ENCODE assay signal across 9 cellular contexts in the genomic region with DNA sequence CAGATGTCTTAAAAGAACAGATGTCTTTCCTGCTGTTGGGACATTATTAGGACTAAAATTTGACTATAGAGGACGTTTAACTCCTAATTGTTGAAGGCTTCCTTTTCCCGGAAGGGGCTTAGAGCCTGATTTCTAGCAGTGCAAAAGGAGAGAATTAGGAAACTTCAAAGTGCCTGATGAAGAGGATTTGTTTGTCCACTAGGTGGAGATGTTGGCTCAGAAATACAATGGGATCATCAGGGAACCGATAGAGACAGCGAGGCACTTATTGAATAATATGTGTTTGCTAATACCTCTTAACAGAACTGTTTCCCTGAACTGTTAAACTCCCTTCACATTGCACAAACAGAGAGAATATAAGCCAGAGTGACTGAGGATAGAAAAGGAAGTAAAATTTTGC.
DNase-seq lines count a peak whose midpoint lies in the region; ATAC-seq and TF ChIP-seq lines count a peak whose summit lies in the region.
"Had no signal": no experiment of that assay in that cellular context is flagged by ENCODE, and none has a peak within 500 bp of the region (broad histone marks: within the 10 kb centered on the region; RNA-seq: fewer than 3 reads in every experiment).

No MANE protein-coding gene starts in this region.

- H3K27ac ChIP-seq in RWPE2 (ENCODE audit: poor library complexity, severe bottlenecking) (no peak overlapping the region), iPS DF 6.9 (ENCODE audit: low read length) (no peak overlapping the region)

- H3K27me3 ChIP-seq in RWPE2 (ENCODE audit: insufficient read depth, poor library complexity, severe bottlenecking) (no peaks in the 10 kb centered on the region), iPS DF 6.9 (ENCODE audit: control insufficient read depth, insufficient read depth, low read length) (no peaks in the 10 kb centered on the region)

- no CpG with 5 or more reads among the region's 4 CpGs for WGBS in iPS DF 6.9 (ENCODE audit: insufficient coverage, insufficient read length)

- DNase-seq in AG04449 (ENCODE audit: low read depth, low spot score) (peak; percentile 0), RWPE2 (ENCODE audit: low spot score) (no peak), iPS DF 6.9 (ENCODE audit: low read depth, low spot score) (peak; percentile 29), GM19240 (ENCODE audit: insufficient read length, low spot score) (no peak), ACHN (no peak), NCI-H524 (lab: John Stamatoyannopoulos, UW) (no peak), SK-N-DZ (ENCODE audit: low spot score) (no peak)
- DNase-seq: SW 1271 had no signal

- peaks cover under 1% of the 10 kb centered on the region for H3K4me1 ChIP-seq in RWPE2 (ENCODE audit: insufficient read depth, poor library complexity, severe bottlenecking)
- H3K4me1 ChIP-seq in iPS DF 6.9 (ENCODE audit: control insufficient read depth, insufficient read depth, low read length), result no peaks in the 10 kb centered on the region

- ATAC-seq in GM19043 (IDR thresholded peaks at IDR 0.05; ENCODE audit: low read depth, unreplicated experiment) (peak; percentile 70), RWPE2 (ENCODE audit: low read depth) (peak; percentile 72)

- in situ Hi-C loops in ACHN (cut with HindIII; ENCODE audit: low pct_ligation_motif_present, low pct_unique_long_range_greater_than_20kb, low sequenced_read_pairs), result no loop called here

- no peaks in the 10 kb centered on the region for H3K36me3 ChIP-seq in RWPE2 (ENCODE audit: low read depth)
- no peaks in the 10 kb centered on the region for H3K36me3 ChIP-seq in iPS DF 6.9 (ENCODE audit: control insufficient read depth, insufficient read depth, low read length)

- H3K4me3 ChIP-seq in AG04449 (ENCODE audit: low read depth, low read length) (no peak overlapping the region), RWPE2 (ENCODE audit: severe bottlenecking) (no peak overlapping the region), iPS DF 6.9 (ENCODE audit: low read length) (no peak overlapping the region)

- no peaks in the 10 kb centered on the region for H3K9me3 ChIP-seq in RWPE2 (ENCODE audit: severe bottlenecking)
- no peaks in the 10 kb centered on the region for H3K9me3 ChIP-seq in iPS DF 6.9 (ENCODE audit: control insufficient read depth, insufficient read depth, low read length)

- CTCF ChIA-PET in AG04449 (lab: Yijun Ruan, JAX), result interaction anchor here (1.2 kb wide), 1 partner anchor 13 kb away, joined by 3 read pairs; no protein-coding TSS in a partner anchor

- TF ChIP-seq CTCF in AG04449 (IDR thresholded peaks at IDR 0.05; ENCODE audit: insufficient read depth, low read length, missing control alignments) (peak; percentile 32), RWPE2 (IDR thresholded peaks at IDR 0.05; ENCODE audit: poor library complexity, severe bottlenecking) (peak; percentile 83)

- POLR2A ChIA-PET in AG04449 (lab: Yijun Ruan, JAX), result no interaction called here

Comparison
In these comparisons a context has a peak if more than half of its experiments do, and no peak if none do; other contexts are left out.
1. DNase-seq: peak in AG04449 (single experiment) and iPS DF 6.9 (single experiment); none in RWPE2 (single experiment), GM19240 (single experiment), ACHN (single experiment), NCI-H524 (0 of 2) and SK-N-DZ (single experiment).